7 cellular contexts compared by ENCODE assay signal in genomic region chr18:79575891-79576685, GRCh38.
DNase-seq lines count a peak whose midpoint lies in the region; ATAC-seq and TF ChIP-seq lines count a peak whose summit lies in the region.

No MANE protein-coding gene starts in this region.

- TF ChIP-seq POLR2A in gastroesophageal sphincter (IDR thresholded peaks at IDR 0.05) (no peak), sigmoid colon (IDR thresholded peaks at IDR 0.05) (no peak)

- H3K9me3 Mint-ChIP-seq in activated T-cell treated with anti-CD3 and anti-CD28 coated beads, Interleukin-2, amount 50 U/mL, for 24 hours = peaks cover 16% of the 10 kb centered on the region
- peaks cover 12% of the 10 kb centered on the region for H3K9me3 Mint-ChIP-seq in stimulated activated effector memory CD8-positive, alpha-beta T cell treated with anti-CD3 and anti-CD28 coated beads, Interleukin-12 subunit alpha, Interleukin-12 subunit beta, amount 100 ng/mL, for 72 hours

- H3K36me3 Mint-ChIP-seq in activated T-cell treated with anti-CD3 and anti-CD28 coated beads, Interleukin-2, amount 50 U/mL, for 24 hours (ENCODE audit: low read depth) = peaks cover 7% of the 10 kb centered on the region
- no peaks in the 10 kb centered on the region for H3K36me3 Mint-ChIP-seq in stimulated activated effector memory CD8-positive, alpha-beta T cell treated with anti-CD3 and anti-CD28 coated beads, Interleukin-12 subunit alpha, Interleukin-12 subunit beta, amount 100 ng/mL, for 72 hours

- peaks cover 14% of the 10 kb centered on the region for H3K4me1 Mint-ChIP-seq in activated T-cell treated with anti-CD3 and anti-CD28 coated beads, Interleukin-2, amount 50 U/mL, for 24 hours (ENCODE audit: low read depth)
- no peaks in the 10 kb centered on the region for H3K4me1 Mint-ChIP-seq in stimulated activated effector memory CD8-positive, alpha-beta T cell treated with anti-CD3 and anti-CD28 coated beads, Interleukin-12 subunit alpha, Interleukin-12 subunit beta, amount 100 ng/mL, for 72 hours

- H3K4me3 ChIP-seq in HEK293 (ENCODE audit: low read depth, low read length) = no peak overlapping the region
- H3K4me3 ChIP-seq in NT2/D1 (ENCODE audit: insufficient read length, low read depth) = no peak overlapping the region
- no peak overlapping the region for H3K4me3 ChIP-seq in gastroesophageal sphincter
- H3K4me3 ChIP-seq in sigmoid colon = peak overlapping the region in 2 of 4 donors; percentile 1 to 5

- no peak for TF ChIP-seq EP300 in gastroesophageal sphincter (IDR thresholded peaks at IDR 0.05)
- TF ChIP-seq EP300 in sigmoid colon (IDR thresholded peaks at IDR 0.05) = no peak

- no peaks in the 10 kb centered on the region for H3K9me3 ChIP-seq in HEK293 (ENCODE audit: control insufficient read depth, insufficient read depth, low read depth, low read length)
- H3K9me3 ChIP-seq in NT2/D1 (ENCODE audit: insufficient read depth, low read length) = peaks cover 28% of the 10 kb centered on the region
- H3K9me3 ChIP-seq in gastroesophageal sphincter = peaks cover 0 to 30% (median 2%) of the 10 kb centered on the region in 3 donors
- peaks cover 5 to 11% (median 10%) of the 10 kb centered on the region in 4 donors for H3K9me3 ChIP-seq in sigmoid colon

- H3K4me3 Mint-ChIP-seq in activated T-cell treated with anti-CD3 and anti-CD28 coated beads, Interleukin-2, amount 50 U/mL, for 24 hours = no peak overlapping the region
- no peak overlapping the region for H3K4me3 Mint-ChIP-seq in stimulated activated effector memory CD8-positive, alpha-beta T cell treated with anti-CD3 and anti-CD28 coated beads, Interleukin-12 subunit alpha, Interleukin-12 subunit beta, amount 100 ng/mL, for 72 hours

- POLR2A ChIA-PET in HEK293 (lab: Yijun Ruan, JAX) = no interaction called here

- no peaks in the 10 kb centered on the region for H3K27me3 Mint-ChIP-seq in activated T-cell treated with anti-CD3 and anti-CD28 coated beads, Interleukin-2, amount 50 U/mL, for 24 hours

- TF ChIP-seq CTCF in HEK293 (tag by site-specific recombination; IDR thresholded peaks at IDR 0.05) (no peak), gastroesophageal sphincter (IDR thresholded peaks at IDR 0.05) (peak in 3 of 4 experiments; percentile 19 to 32 (median 22)), sigmoid colon (IDR thresholded peaks at IDR 0.05) (no peak)

- no peak overlapping the region for H3K27ac Mint-ChIP-seq in activated T-cell treated with anti-CD3 and anti-CD28 coated beads, Interleukin-2, amount 50 U/mL, for 24 hours
- H3K27ac Mint-ChIP-seq in stimulated activated effector memory CD8-positive, alpha-beta T cell treated with anti-CD3 and anti-CD28 coated beads, Interleukin-12 subunit alpha, Interleukin-12 subunit beta, amount 100 ng/mL, for 72 hours = no peak overlapping the region

- H3K27ac ChIP-seq in HEK293 (ENCODE audit: extremely low read depth, low read depth, low read length) (no peak overlapping the region), gastroesophageal sphincter (peak overlapping the region in 3 of 4 donors; percentile 65 to 69 (median 66)), sigmoid colon (peak overlapping the region; percentile 57 to 69 (median 63))

- H3K9ac ChIP-seq in NT2/D1 (ENCODE audit: insufficient read length, low read depth) = peak overlapping the region; percentile 3

- H3K36me3 ChIP-seq in HEK293 (ENCODE audit: control insufficient read depth in 2 of 2, insufficient read depth in 1 of 2, low read length in 2 of 2) (no peaks in the 10 kb centered on the region), NT2/D1 (ENCODE audit: insufficient read depth, insufficient read length, low read length) (no peaks in the 10 kb centered on the region), gastroesophageal sphincter (no peaks in the 10 kb centered on the region), sigmoid colon (no peaks in the 10 kb centered on the region)

- DNase-seq in NT2/D1 (ENCODE audit: low read depth, low spot score) (no peak), sigmoid colon (peak; percentile 74)
- no peak for DNase-seq in activated T-cell treated with anti-CD3 and anti-CD28 coated beads, Interleukin-2, amount 50 U/mL, for 24 hours
- DNase-seq in stimulated activated effector memory CD8-positive, alpha-beta T cell treated with anti-CD3 and anti-CD28 coated beads, Interleukin-12 subunit alpha, Interleukin-12 subunit beta, amount 100 ng/mL, for 72 hours (ENCODE audit: low spot score in 2 of 2) = no peak
- DNase-seq in activated CD4-positive, alpha-beta T cell treated with anti-CD3 and anti-CD28 coated beads, Interleukin-2, amount 50 U/mL, for 1 hour = no peak

- H3K27me3 ChIP-seq in NT2/D1 (ENCODE audit: insufficient read depth, insufficient read length) (no peaks in the 10 kb centered on the region), gastroesophageal sphincter (no peaks in the 10 kb centered on the region), sigmoid colon (no peaks in the 10 kb centered on the region)

- WGBS in gastroesophageal sphincter (ENCODE audit: low coverage in 1 of 2), 2 donors = 35% methylated on average over 9 of the region's 44 CpGs; no CpG with 5 or more reads in 1 of the 2 donors
- 66 to 72% methylated on average over 44 of the region's 44 CpGs for WGBS in sigmoid colon, 2 donors

- 0 out of 2 replicates have a peak, but pooled peaks cover 3% of the 10 kb centered on the region for H3K4me1 ChIP-seq in HEK293 (ENCODE audit: control insufficient read depth, insufficient read depth, low read length)
- peaks cover 6% of the 10 kb centered on the region for H3K4me1 ChIP-seq in NT2/D1 (ENCODE audit: insufficient read depth, insufficient read length)
- H3K4me1 ChIP-seq in gastroesophageal sphincter = peaks cover 0 to 29% (median 14%) of the 10 kb centered on the region in 3 donors
- peaks cover 0 to 28% (median 24%) of the 10 kb centered on the region in 4 donors for H3K4me1 ChIP-seq in sigmoid colon

- peak; percentile 40 for ATAC-seq in gastroesophageal sphincter
- ATAC-seq in stimulated activated effector memory CD8-positive, alpha-beta T cell treated with anti-CD3 and anti-CD28 coated beads, Interleukin-12 subunit alpha, Interleukin-12 subunit beta, amount 100 ng/mL, for 72 hours = no peak

- intact Hi-C loops in sigmoid colon (cut with DNase I) = no loop called here

- CTCF ChIA-PET in HEK293 (lab: Yijun Ruan, JAX) = no interaction called here

TF ChIP-seq in HEK293, 187 proteins besides CTCF, POLR2A, EP300 and RAD21:
- TF ChIP-seq ZNF791 (tag by site-specific recombination; IDR thresholded peaks at IDR 0.05) (no peak), ZIC2 (tag by site-specific recombination; IDR thresholded peaks at IDR 0.05) (0 out of 2 replicates have a peak, but pooled peaks have one; percentile 26), ZNF777 (tag by site-specific recombination; IDR thresholded peaks at IDR 0.05; ENCODE audit: borderline replicate concordance) (no peak), ZBTB48 (tag by site-specific recombination; IDR thresholded peaks at IDR 0.05) (no peak), ZNF530 (tag by site-specific recombination; IDR thresholded peaks at IDR 0.05; ENCODE audit: low read depth) (no peak), ZNF394 (tag by site-specific recombination; IDR thresholded peaks at IDR 0.05; ENCODE audit: borderline replicate concordance) (no peak)
- TF ChIP-seq, protein P1, sequence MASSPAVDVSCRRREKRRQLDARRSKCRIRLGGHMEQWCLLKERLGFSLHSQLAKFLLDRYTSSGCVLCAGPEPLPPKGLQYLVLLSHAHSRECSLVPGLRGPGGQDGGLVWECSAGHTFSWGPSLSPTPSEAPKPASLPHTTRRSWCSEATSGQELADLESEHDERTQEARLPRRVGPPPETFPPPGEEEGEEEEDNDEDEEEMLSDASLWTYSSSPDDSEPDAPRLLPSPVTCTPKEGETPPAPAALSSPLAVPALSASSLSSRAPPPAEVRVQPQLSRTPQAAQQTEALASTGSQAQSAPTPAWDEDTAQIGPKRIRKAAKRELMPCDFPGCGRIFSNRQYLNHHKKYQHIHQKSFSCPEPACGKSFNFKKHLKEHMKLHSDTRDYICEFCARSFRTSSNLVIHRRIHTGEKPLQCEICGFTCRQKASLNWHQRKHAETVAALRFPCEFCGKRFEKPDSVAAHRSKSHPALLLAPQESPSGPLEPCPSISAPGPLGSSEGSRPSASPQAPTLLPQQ (tag by site-specific recombination; IDR thresholded peaks at IDR 0.05) = no peak

Comparison
In these comparisons a context has a peak if more than half of its experiments do, and no peak if none do; other contexts are left out.
1. CTCF ChIP-seq: peak in gastroesophageal sphincter (3 of 4); none in HEK293 (single experiment) and sigmoid colon (0 of 4).